In genomic region chr18:37161491-37161890, GRCh38 we compare ENCODE assay signal across 1 cellular context.
TF ChIP-seq lines count a peak whose summit lies in the region.

No MANE protein-coding gene starts in this region.

TF ChIP-seq in GM23338, 12 proteins besides CTCF, POLR2A, EP300 and RAD21 (continued from another document):
- TF ChIP-seq ZNF462 (CRISPR knock-in tag; IDR thresholded peaks at IDR 0.05) (no peak), STAT1 (IDR thresholded peaks at IDR 0.05; ENCODE audit: unreplicated experiment) (no peak), NANOG (IDR thresholded peaks at IDR 0.05; ENCODE audit: borderline replicate concordance) (no peak)
- TF ChIP-seq, protein P1, sequence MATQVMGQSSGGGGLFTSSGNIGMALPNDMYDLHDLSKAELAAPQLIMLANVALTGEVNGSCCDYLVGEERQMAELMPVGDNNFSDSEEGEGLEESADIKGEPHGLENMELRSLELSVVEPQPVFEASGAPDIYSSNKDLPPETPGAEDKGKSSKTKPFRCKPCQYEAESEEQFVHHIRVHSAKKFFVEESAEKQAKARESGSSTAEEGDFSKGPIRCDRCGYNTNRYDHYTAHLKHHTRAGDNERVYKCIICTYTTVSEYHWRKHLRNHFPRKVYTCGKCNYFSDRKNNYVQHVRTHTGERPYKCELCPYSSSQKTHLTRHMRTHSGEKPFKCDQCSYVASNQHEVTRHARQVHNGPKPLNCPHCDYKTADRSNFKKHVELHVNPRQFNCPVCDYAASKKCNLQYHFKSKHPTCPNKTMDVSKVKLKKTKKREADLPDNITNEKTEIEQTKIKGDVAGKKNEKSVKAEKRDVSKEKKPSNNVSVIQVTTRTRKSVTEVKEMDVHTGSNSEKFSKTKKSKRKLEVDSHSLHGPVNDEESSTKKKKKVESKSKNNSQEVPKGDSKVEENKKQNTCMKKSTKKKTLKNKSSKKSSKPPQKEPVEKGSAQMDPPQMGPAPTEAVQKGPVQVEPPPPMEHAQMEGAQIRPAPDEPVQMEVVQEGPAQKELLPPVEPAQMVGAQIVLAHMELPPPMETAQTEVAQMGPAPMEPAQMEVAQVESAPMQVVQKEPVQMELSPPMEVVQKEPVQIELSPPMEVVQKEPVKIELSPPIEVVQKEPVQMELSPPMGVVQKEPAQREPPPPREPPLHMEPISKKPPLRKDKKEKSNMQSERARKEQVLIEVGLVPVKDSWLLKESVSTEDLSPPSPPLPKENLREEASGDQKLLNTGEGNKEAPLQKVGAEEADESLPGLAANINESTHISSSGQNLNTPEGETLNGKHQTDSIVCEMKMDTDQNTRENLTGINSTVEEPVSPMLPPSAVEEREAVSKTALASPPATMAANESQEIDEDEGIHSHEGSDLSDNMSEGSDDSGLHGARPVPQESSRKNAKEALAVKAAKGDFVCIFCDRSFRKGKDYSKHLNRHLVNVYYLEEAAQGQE (IDR thresholded peaks at IDR 0.05; ENCODE audit: unreplicated experiment) = no peak
